21 cellular contexts compared by ENCODE assay signal in the genomic region with DNA sequence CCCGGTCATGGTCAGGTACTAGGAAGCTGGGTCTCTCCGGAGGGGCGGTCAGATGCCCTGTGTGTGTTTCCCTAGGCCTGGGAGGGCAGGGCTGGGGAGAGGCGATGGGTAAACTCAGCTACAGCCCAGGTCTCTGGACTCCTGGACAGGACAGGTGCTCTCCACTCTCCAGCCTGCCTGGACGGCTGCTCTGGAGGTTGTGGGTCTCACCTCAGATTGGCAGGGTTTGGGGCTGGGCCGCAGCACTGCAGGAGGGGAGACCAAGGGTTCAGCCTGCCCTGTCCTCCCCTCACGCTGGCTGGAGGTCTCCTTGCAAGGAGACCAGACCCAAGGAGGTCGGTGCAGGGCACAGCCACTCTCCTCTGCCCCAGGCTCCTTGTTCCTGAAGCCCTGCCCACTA. TPM values are rescaled to one million over a fixed set of nuclear protein-coding genes. Genes with fewer than 3 reads are reported as not detected.
DNase-seq lines count a peak whose midpoint lies in the region; ATAC-seq and TF ChIP-seq lines count a peak whose summit lies in the region.
"Had no signal": no experiment of that assay in that cellular context is flagged by ENCODE, and none has a peak within 500 bp of the region (broad histone marks: within the 10 kb centered on the region; RNA-seq: fewer than 3 reads in every experiment).

No MANE protein-coding gene starts in this region.

- H3K4me1 ChIP-seq in NT2/D1 (ENCODE audit: insufficient read depth, insufficient read length) (peaks cover 59% of the 10 kb centered on the region), breast epithelium (peaks cover 0 to 7% of the 10 kb centered on the region in 2 donors), mesendoderm (ENCODE audit: control insufficient read depth, low read depth, low read length) (peaks cover 8% of the 10 kb centered on the region)

- no peak for TF ChIP-seq CTCF in breast epithelium (IDR thresholded peaks at IDR 0.05)

- TF ChIP-seq POLR2A in breast epithelium (IDR thresholded peaks at IDR 0.05) = no peak

- POLR2A ChIA-PET in activated CD4-positive, alpha-beta memory T cell treated with anti-CD3 and anti-CD28 coated beads, Interleukin-2, amount 10 ng/mL, durations not matched to agents 7 days and 5 days (lab: Charles Lee) = no interaction called here

- no peak for DNase-seq in NT2/D1 (ENCODE audit: low read depth, low spot score)
- no peak for DNase-seq in breast epithelium (ENCODE audit: low spot score in 2 of 2)
- no peak for DNase-seq in mesendoderm
- no peak for DNase-seq in activated CD4-positive, alpha-beta T cell treated with anti-CD3 and anti-CD28 coated beads for 1 hour
- no peak for DNase-seq in NCI-H2171 treated with DMSO at 0.1 percent for 48 hours (lab: John Stamatoyannopoulos, UW)
- DNase-seq in activated CD4-positive, alpha-beta memory T cell treated with anti-CD3 and anti-CD28 coated beads, Interleukin-2, amount 10 ng/mL, durations not matched to agents 7 days and 5 days = no peak
- DNase-seq: activated CD4-positive, alpha-beta T cell treated with anti-CD3 and anti-CD28 coated beads, Interleukin-2, amount 10 ng/mL, durations not matched to agents 24 days and 14 days; activated naive CD4-positive, alpha-beta T cell; activated T-cell treated with anti-CD3 and anti-CD28 coated beads, Interleukin-2, amount 50 U/mL, for 4 hours; COR-L47; effector CD4-positive, alpha-beta T cell; foreskin melanocyte; left cardiac atrium; psoas muscle; stimulated activated naive CD8-positive, alpha-beta T cell treated with anti-CD3 and anti-CD28 coated beads, Interleukin-15, amount 100 ng/mL, for 72 hours had no signal

- peak overlapping the region; percentile 62 for H3K56ac ChIP-seq in mesendoderm (ENCODE audit: low read length)

- H3K9me3 Mint-ChIP-seq in activated CD4-positive, alpha-beta memory T cell treated with anti-CD3 and anti-CD28 coated beads, Interleukin-2, amount 10 ng/mL, durations not matched to agents 7 days and 5 days = no peaks in the 10 kb centered on the region
- H3K9me3 Mint-ChIP-seq: activated CD4-positive, alpha-beta T cell treated with anti-CD3 and anti-CD28 coated beads, Interleukin-2, amount 10 ng/mL, durations not matched to agents 24 days and 14 days; activated T-cell treated with anti-CD3 and anti-CD28 coated beads, Interleukin-2, amount 50 U/mL, for 4 hours; stimulated activated naive CD8-positive, alpha-beta T cell treated with anti-CD3 and anti-CD28 coated beads, Interleukin-15, amount 100 ng/mL, for 72 hours had no signal

- H3K9ac ChIP-seq in NT2/D1 (ENCODE audit: insufficient read length, low read depth) (peak overlapping the region; percentile 51), mesendoderm (ENCODE audit: low read length) (peak overlapping the region; percentile 26)

- CTCF ChIA-PET in activated CD4-positive, alpha-beta memory T cell treated with anti-CD3 and anti-CD28 coated beads, Interleukin-2, amount 10 ng/mL, durations not matched to agents 7 days and 5 days (lab: Charles Lee) = no interaction called here

- H3K79me2 ChIP-seq in mesendoderm (ENCODE audit: control insufficient read depth, insufficient read depth, low read length) = no peaks in the 10 kb centered on the region

- peak overlapping the region; percentile 77 to 81 for H3K27ac ChIP-seq in breast epithelium
- H3K27ac ChIP-seq in mesendoderm (ENCODE audit: low read depth, low read length) = no peak overlapping the region
- H3K27ac ChIP-seq in skin epidermis = peak overlapping the region in 19 of 21 experiments; percentile 36 to 86 (median 75)
- H3K27ac ChIP-seq: psoas muscle had no signal

- H3K4ac ChIP-seq in mesendoderm (ENCODE audit: low read depth, low read length) = no peak overlapping the region

- H2BK5ac ChIP-seq in mesendoderm (ENCODE audit: low read length) = peak overlapping the region; percentile 16

- no peak overlapping the region for H2AK5ac ChIP-seq in mesendoderm (ENCODE audit: low read length)

- peaks cover 9% of the 10 kb centered on the region for H3K4me1 Mint-ChIP-seq in activated CD4-positive, alpha-beta memory T cell treated with anti-CD3 and anti-CD28 coated beads, Interleukin-2, amount 10 ng/mL, durations not matched to agents 7 days and 5 days

- H3K36me3 Mint-ChIP-seq in activated CD4-positive, alpha-beta memory T cell treated with anti-CD3 and anti-CD28 coated beads, Interleukin-2, amount 10 ng/mL, durations not matched to agents 7 days and 5 days (ENCODE audit: low read depth) = no peaks in the 10 kb centered on the region

- no peak overlapping the region for H3K4me3 Mint-ChIP-seq in activated CD4-positive, alpha-beta memory T cell treated with anti-CD3 and anti-CD28 coated beads, Interleukin-2, amount 10 ng/mL, durations not matched to agents 7 days and 5 days
- H3K4me3 Mint-ChIP-seq: activated CD4-positive, alpha-beta T cell treated with anti-CD3 and anti-CD28 coated beads, Interleukin-2, amount 10 ng/mL, durations not matched to agents 24 days and 14 days; activated T-cell treated with anti-CD3 and anti-CD28 coated beads, Interleukin-2, amount 50 U/mL, for 4 hours; stimulated activated naive CD8-positive, alpha-beta T cell treated with anti-CD3 and anti-CD28 coated beads, Interleukin-15, amount 100 ng/mL, for 72 hours had no signal

- no peak overlapping the region for H3K18ac ChIP-seq in mesendoderm (ENCODE audit: low read length)

- H3K36me3 ChIP-seq in NT2/D1 (ENCODE audit: insufficient read depth, insufficient read length, low read length) (no peaks in the 10 kb centered on the region), breast epithelium (no peaks in the 10 kb centered on the region), mesendoderm (ENCODE audit: control insufficient read depth, insufficient read depth, low read length) (no peaks in the 10 kb centered on the region)

- no peak overlapping the region for H3K27ac Mint-ChIP-seq in activated CD4-positive, alpha-beta memory T cell treated with anti-CD3 and anti-CD28 coated beads, Interleukin-2, amount 10 ng/mL, durations not matched to agents 7 days and 5 days
- H3K27ac Mint-ChIP-seq: activated CD4-positive, alpha-beta T cell treated with anti-CD3 and anti-CD28 coated beads, Interleukin-2, amount 10 ng/mL, durations not matched to agents 24 days and 14 days; stimulated activated naive CD8-positive, alpha-beta T cell treated with anti-CD3 and anti-CD28 coated beads, Interleukin-15, amount 100 ng/mL, for 72 hours had no signal

- no peak overlapping the region for H3K4me2 ChIP-seq in mesendoderm (ENCODE audit: low read length)

- ATAC-seq in GM18861 (IDR thresholded peaks at IDR 0.05; ENCODE audit: unreplicated experiment) = no peak
- ATAC-seq: activated T-cell treated with anti-CD3 and anti-CD28 coated beads, Interleukin-2, amount 50 U/mL, for 4 hours; HCT116; K562; stimulated activated naive CD8-positive, alpha-beta T cell treated with anti-CD3 and anti-CD28 coated beads, Interleukin-15, amount 100 ng/mL, for 72 hours had no signal

- no CpG with 5 or more reads among the region's 8 CpGs for WGBS in mesendoderm (ENCODE audit: extremely low coverage, insufficient coverage, low lambda C conversion rate)

- intact Hi-C loops in breast epithelium (cut with DNase I; ENCODE audit: low total_unique reads) = no loop called here

- H3K23ac ChIP-seq in mesendoderm (ENCODE audit: low read length) = no peak overlapping the region

- peaks cover 5% of the 10 kb centered on the region for H3K27me3 Mint-ChIP-seq in activated CD4-positive, alpha-beta memory T cell treated with anti-CD3 and anti-CD28 coated beads, Interleukin-2, amount 10 ng/mL, durations not matched to agents 7 days and 5 days
- H3K27me3 Mint-ChIP-seq: activated CD4-positive, alpha-beta T cell treated with anti-CD3 and anti-CD28 coated beads, Interleukin-2, amount 10 ng/mL, durations not matched to agents 24 days and 14 days; stimulated activated naive CD8-positive, alpha-beta T cell treated with anti-CD3 and anti-CD28 coated beads, Interleukin-15, amount 100 ng/mL, for 72 hours had no signal

- H3K4me3 ChIP-seq in NT2/D1 (ENCODE audit: insufficient read length, low read depth) = no peak overlapping the region
- H3K4me3 ChIP-seq in breast epithelium = no peak overlapping the region
- H3K4me3 ChIP-seq in mesendoderm (ENCODE audit: low read length) = no peak overlapping the region
- H3K4me3 ChIP-seq in skin epidermis = peak overlapping the region in 4 of 7 experiments; percentile 10 to 30 (median 23)
- H3K4me3 ChIP-seq: body of pancreas, K562, psoas muscle had no signal

- no peak overlapping the region for H2BK120ac ChIP-seq in mesendoderm (ENCODE audit: low read depth, low read length)

- no peaks in the 10 kb centered on the region for H3K27me3 ChIP-seq in NT2/D1 (ENCODE audit: insufficient read depth, insufficient read length)
- no peaks in the 10 kb centered on the region for H3K27me3 ChIP-seq in breast epithelium
- no peaks in the 10 kb centered on the region for H3K27me3 ChIP-seq in mesendoderm (ENCODE audit: insufficient read depth, low read length, poor library complexity)
- H3K27me3 ChIP-seq: body of pancreas had no signal

- H4K8ac ChIP-seq in mesendoderm (ENCODE audit: low read depth, low read length) = no peak overlapping the region

- no peak overlapping the region for H4K5ac ChIP-seq in mesendoderm (ENCODE audit: low read length)

- H3K79me1 ChIP-seq in mesendoderm (ENCODE audit: low read length) = no peaks in the 10 kb centered on the region

- H2BK15ac ChIP-seq in mesendoderm (replicated peaks; ENCODE audit: low read depth) = no peak overlapping the region

- H3K9me3 ChIP-seq in NT2/D1 (ENCODE audit: insufficient read depth, low read length) (no peaks in the 10 kb centered on the region), breast epithelium (no peaks in the 10 kb centered on the region)
- H3K9me3 ChIP-seq: body of pancreas, psoas muscle had no signal

RNA-seq across cellular contexts. Expression of a gene that starts 7.8 kb away (rescaled TPM):
- 1 to 10 TPM in 2 of 3 donors, not detected in 1; 2.9 to 9.8 TPM for total RNA-seq in breast epithelium
- 0.21 TPM for polyA plus RNA-seq in mesendoderm (2013, experiment 1 of 2)
- polyA plus RNA-seq in mesendoderm (2013, experiment 2 of 2) = 0.24 TPM
- total RNA-seq in activated CD4-positive, alpha-beta memory T cell treated with anti-CD3 and anti-CD28 coated beads, Interleukin-2, amount 10 ng/mL, durations not matched to agents 7 days and 5 days = not detected
- total RNA-seq: activated CD4-positive, alpha-beta T cell treated with anti-CD3 and anti-CD28 coated beads, Interleukin-2, amount 10 ng/mL, durations not matched to agents 24 days and 14 days; K562; T-helper 2 cell treated with Interferon-gamma antibody and Interleukin-4, amounts not matched to agents 100 ng/mL and 5 ng/mL, for 36 hours had no signal
- polyA plus RNA-seq: K562 had no signal

RNA-seq across cellular contexts. Expression of a gene that starts 49.1 kb away (rescaled TPM):
- total RNA-seq in breast epithelium = 1,000 to 10,000 TPM in 1 of 3 donors, 100 to 1,000 TPM in 1, 1 to 10 TPM in 1; 4.2 to 1,051 (median 358) TPM
- 0.83 TPM for polyA plus RNA-seq in mesendoderm (2013, experiment 1 of 2)
- 0.88 TPM for polyA plus RNA-seq in mesendoderm (2013, experiment 2 of 2)
- 1 to 10 TPM; 9.1 to 9.3 TPM for total RNA-seq in activated CD4-positive, alpha-beta memory T cell treated with anti-CD3 and anti-CD28 coated beads, Interleukin-2, amount 10 ng/mL, durations not matched to agents 7 days and 5 days
- polyA plus RNA-seq: K562 had no signal

Comparison
In these comparisons a context has a peak if more than half of its experiments do, and no peak if none do; other contexts are left out.
1. H3K4me3 ChIP-seq: peak in skin epidermis (4 of 7); none in NT2/D1 (single experiment), breast epithelium (0 of 3) and mesendoderm (single experiment).